ENCODE assay signal across 8 cellular contexts in genomic region chr2:79935771-79936657, GRCh38.
A peak's percentile ranks its signal among the peaks of the same experiment; 100 is the strongest.
DNase-seq lines count a peak whose midpoint lies in the region; ATAC-seq and FAIRE-seq lines count a peak whose summit lies in the region.

No MANE protein-coding gene starts in this region.

- no peak overlapping the region for H3K18ac ChIP-seq in mesendoderm (ENCODE audit: low read length)

- H3K9me3 ChIP-seq in ES-I3 (ENCODE audit: control insufficient read depth, insufficient read depth, low read length) (no peaks in the 10 kb centered on the region), endocrine pancreas (ENCODE audit: control insufficient read depth, low read length) (no peaks in the 10 kb centered on the region)

- no peak overlapping the region for H3K56ac ChIP-seq in mesendoderm (ENCODE audit: low read length)

- peak; percentile 62 for FAIRE-seq in RCC 7860 (lab: Jason Lieb, UNC)

- no peak overlapping the region for H2BK5ac ChIP-seq in mesendoderm (ENCODE audit: low read length)

- H3K27ac ChIP-seq in mesendoderm (ENCODE audit: low read depth, low read length): no peak overlapping the region

- H3K4me3 ChIP-seq in endocrine pancreas (ENCODE audit: control insufficient read depth, insufficient read depth, low read length): peak overlapping the region; percentile 81
- no peak overlapping the region for H3K4me3 ChIP-seq in mesendoderm (ENCODE audit: low read length)

- peak overlapping the region; percentile 24; the same call in 1 of the 2 replicates for H3K9ac ChIP-seq in ES-I3 (ENCODE audit: low read depth, low read length)
- H3K9ac ChIP-seq in endocrine pancreas (ENCODE audit: control insufficient read depth, insufficient read depth, low read length): no peak overlapping the region
- no peak overlapping the region for H3K9ac ChIP-seq in mesendoderm (ENCODE audit: low read length)

- no CpG with 5 or more reads among the region's 9 CpGs for WGBS in mesendoderm (ENCODE audit: extremely low coverage, insufficient coverage, low lambda C conversion rate)

- H3K4me1 ChIP-seq in ES-I3 (ENCODE audit: insufficient read depth, low read length) (no peaks in the 10 kb centered on the region), endocrine pancreas (ENCODE audit: control insufficient read depth, insufficient read depth, low read length) (peaks cover 6% of the 10 kb centered on the region), mesendoderm (ENCODE audit: control insufficient read depth, low read depth, low read length) (no peaks in the 10 kb centered on the region)

- H4K5ac ChIP-seq in mesendoderm (ENCODE audit: low read length): no peak overlapping the region

- H2AK5ac ChIP-seq in mesendoderm (ENCODE audit: low read length): no peak overlapping the region

- H3K36me3 ChIP-seq in ES-I3 (ENCODE audit: insufficient read depth, low read length): no peaks in the 10 kb centered on the region
- H3K36me3 ChIP-seq in endocrine pancreas (ENCODE audit: control insufficient read depth, insufficient read depth, low read length): no peaks in the 10 kb centered on the region
- no peaks in the 10 kb centered on the region for H3K36me3 ChIP-seq in mesendoderm (ENCODE audit: control insufficient read depth, insufficient read depth, low read length)

- no peak overlapping the region for H2BK120ac ChIP-seq in mesendoderm (ENCODE audit: low read depth, low read length)

- H3K27me3 ChIP-seq in endocrine pancreas (ENCODE audit: control insufficient read depth, insufficient read depth, low read length) (no peaks in the 10 kb centered on the region), mesendoderm (ENCODE audit: insufficient read depth, low read length, poor library complexity) (no peaks in the 10 kb centered on the region)

- no peak overlapping the region for H2BK15ac ChIP-seq in mesendoderm (replicated peaks; ENCODE audit: low read depth)

- no peak overlapping the region for H3K4me2 ChIP-seq in mesendoderm (ENCODE audit: low read length)

- H3K79me2 ChIP-seq in mesendoderm (ENCODE audit: control insufficient read depth, insufficient read depth, low read length): no peaks in the 10 kb centered on the region

- DNase-seq in KBM-7: peak; percentile 53
- DNase-seq in RCC 7860 (ENCODE audit: low spot score): peak; percentile 16
- DNase-seq in mesendoderm: peak; percentile 91
- no peak for DNase-seq in activated CD8-positive, alpha-beta memory T cell treated with anti-CD3 and anti-CD28 coated beads for 24 hours

- H3K23ac ChIP-seq in mesendoderm (ENCODE audit: low read length): no peak overlapping the region

- in situ Hi-C loops in KBM-7 (cut with MboI; ENCODE audit: low pct_unique_long_range_greater_than_20kb, low sequenced_read_pairs): no loop called here

- no peaks in the 10 kb centered on the region for H3K79me1 ChIP-seq in mesendoderm (ENCODE audit: low read length)

- no peak overlapping the region for H4K8ac ChIP-seq in mesendoderm (ENCODE audit: low read depth, low read length)

- no peak overlapping the region for H3K4ac ChIP-seq in mesendoderm (ENCODE audit: low read depth, low read length)

- ATAC-seq in GM21390 (IDR thresholded peaks at IDR 0.05; ENCODE audit: unreplicated experiment): peak; percentile 66
- ATAC-seq in HG02973 (IDR thresholded peaks at IDR 0.05; ENCODE audit: unreplicated experiment): no peak
